1 cellular context compared by ENCODE assay signal in genomic region chr17:73279704-73280103, GRCh38.
TF ChIP-seq lines count a peak whose summit lies in the region.

No MANE protein-coding gene starts in this region.

TF ChIP-seq in IMR-90, 13 proteins besides CTCF, POLR2A, EP300 and RAD21:
- TF ChIP-seq USF2 (IDR thresholded peaks at IDR 0.05; ENCODE audit: low read depth, low read length) (no peak), ELK1 (IDR thresholded peaks at IDR 0.05; ENCODE audit: borderline replicate concordance, low read depth, low read length) (no peak)
